In the genomic region with DNA sequence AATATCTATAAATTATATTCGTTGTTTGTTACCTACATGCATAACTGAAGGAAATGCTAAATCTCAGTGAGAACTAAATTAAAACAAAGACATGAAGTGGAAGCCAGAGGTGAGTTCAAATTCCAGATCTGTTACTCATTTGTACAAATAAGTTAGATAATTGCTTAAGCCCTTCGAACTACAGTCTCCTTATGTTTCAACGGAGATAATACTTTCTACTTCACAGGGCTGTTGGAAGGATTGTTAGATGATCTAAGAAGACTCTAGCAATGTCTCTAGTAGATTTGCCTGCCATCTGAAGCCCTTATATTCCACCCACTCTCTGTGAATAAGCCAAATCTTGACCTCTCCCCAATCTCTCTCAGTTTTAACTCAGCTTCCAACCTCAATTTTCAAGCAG, we compare ENCODE assay signal across 31 cellular contexts.
DNase-seq lines count a peak whose midpoint lies in the region; ATAC-seq, FAIRE-seq and TF ChIP-seq lines count a peak whose summit lies in the region.
"Had no signal": no experiment of that assay in that cellular context is flagged by ENCODE, and none has a peak within 500 bp of the region (broad histone marks: within the 10 kb centered on the region; RNA-seq: fewer than 3 reads in every experiment).

No MANE protein-coding gene starts in this region.

- in situ Hi-C loops in GM23248 (cut with MboI) (no loop called here), HepG2 (cut with HindIII; ENCODE audit: extremely low pct_ligation_motif_present, low pct_unique_long_range_greater_than_20kb) (no loop called here)

- intact Hi-C loops in HepG2 (cut with micrococcal nuclease; ENCODE audit: unreplicated experiment), result loop anchor here (5.0 kb wide), 1 partner anchor 488 kb away; no protein-coding TSS in a partner anchor

- TF ChIP-seq POLR2A in HepG2 (IDR thresholded peaks at IDR 0.05; ENCODE audit: insufficient read depth in 1 of 2, low read depth in 2 of 2, low read length in 2 of 2) (no peak), GM12892 (IDR thresholded peaks at IDR 0.05; ENCODE audit: low read depth, low read length) (no peak)

- no peak for TF ChIP-seq EP300 in HepG2 (IDR thresholded peaks at IDR 0.05; ENCODE audit: low read depth in 2 of 2, low read length in 2 of 2)
- no peak for TF ChIP-seq EP300 in HepG2 (CRISPR knock-in tag; IDR thresholded peaks at IDR 0.05; ENCODE audit: borderline replicate concordance)

- H3K36me3 Mint-ChIP-seq in type B pancreatic cell, result no peaks in the 10 kb centered on the region
- H3K36me3 Mint-ChIP-seq: activated naive CD8-positive, alpha-beta T cell treated with anti-CD3 and anti-CD28 coated beads, Interleukin-2, amount 10 ng/mL, durations not matched to agents 7 days and 5 days; mesothelial cell of epicardium; stimulated activated effector memory CD8-positive, alpha-beta T cell treated with anti-CD3 and anti-CD28 coated beads, Interleukin-12 subunit alpha, Interleukin-12 subunit beta, amount 100 ng/mL, for 72 hours had no signal

- no peak for TF ChIP-seq CTCF in RWPE2 (IDR thresholded peaks at IDR 0.05; ENCODE audit: poor library complexity, severe bottlenecking)
- no peak for TF ChIP-seq CTCF in epithelial cell of proximal tubule (conservative IDR thresholded peaks at IDR 0.05; ENCODE audit: low read depth, low read length)
- no peak for TF ChIP-seq CTCF in HepG2 (CRISPR knock-in tag; IDR thresholded peaks at IDR 0.05)
- TF ChIP-seq CTCF in type B pancreatic cell (conservative IDR thresholded peaks at IDR 0.05), result no peak

- H3F3A ChIP-seq in GM23248 (ENCODE audit: insufficient read depth), result no peaks in the 10 kb centered on the region

- CTCF ChIA-PET in HepG2 (lab: Yijun Ruan, JAX; ENCODE audit: low intra/inter-chr PET ratio, low total read pairs), result no interaction called here

- POLR2A ChIA-PET in HepG2 (lab: Yijun Ruan, JAX), result no interaction called here

- BruUV-seq in HepG2 (replicated peaks; lab: Mats Ljungman, UMichigan), result no TSS peak

- H3K36me3 ChIP-seq in GM23248 (ENCODE audit: low read depth) (no peaks in the 10 kb centered on the region), RWPE2 (ENCODE audit: low read depth) (no peaks in the 10 kb centered on the region), HepG2 (replicated peaks in 1 of 2; ENCODE audit: control insufficient read depth in 1 of 2, insufficient read depth in 2 of 2, low read length in 2 of 2) (no peaks in the 10 kb centered on the region)
- H3K36me3 ChIP-seq: BLaER1, MG63, neutrophil, sigmoid colon, SJSA1, upper lobe of left lung had no signal

- H4K20me1 ChIP-seq in GM23248 (ENCODE audit: insufficient read depth) (no peaks in the 10 kb centered on the region), HepG2 (ENCODE audit: insufficient read depth, low read length) (no peaks in the 10 kb centered on the region)
- H4K20me1 ChIP-seq: BLaER1 had no signal

- H3K79me2 ChIP-seq in GM23248 (ENCODE audit: insufficient read depth), result no peaks in the 10 kb centered on the region
- H3K79me2 ChIP-seq in HepG2 (ENCODE audit: insufficient read depth, low read length), result no peaks in the 10 kb centered on the region

- H3K9me3 Mint-ChIP-seq in type B pancreatic cell, result no peaks in the 10 kb centered on the region
- H3K9me3 Mint-ChIP-seq: activated naive CD8-positive, alpha-beta T cell treated with anti-CD3 and anti-CD28 coated beads, Interleukin-2, amount 10 ng/mL, durations not matched to agents 7 days and 5 days; activated T-cell treated with anti-CD3 and anti-CD28 coated beads, Interleukin-2, amount 50 U/mL, for 24 hours; stimulated activated effector memory CD8-positive, alpha-beta T cell treated with anti-CD3 and anti-CD28 coated beads, Interleukin-12 subunit alpha, Interleukin-12 subunit beta, amount 100 ng/mL, for 72 hours had no signal

- H2AFZ ChIP-seq in GM23248, result no peak overlapping the region
- H2AFZ ChIP-seq in HepG2 (ENCODE audit: low read length), result no peak overlapping the region

- ATAC-seq in RWPE2 (ENCODE audit: low read depth), result peak; percentile 87
- ATAC-seq in HepG2, result peak; percentile 61; the same call in 2 of the 3 replicates
- ATAC-seq: stimulated activated effector memory CD8-positive, alpha-beta T cell treated with anti-CD3 and anti-CD28 coated beads, Interleukin-12 subunit alpha, Interleukin-12 subunit beta, amount 100 ng/mL, for 72 hours had no signal

- no peak overlapping the region for H3K27ac ChIP-seq in GM23248
- peak overlapping the region; percentile 60 for H3K27ac ChIP-seq in RWPE2 (ENCODE audit: poor library complexity, severe bottlenecking)
- no peak overlapping the region for H3K27ac ChIP-seq in HepG2 (ENCODE audit: extremely low read length, insufficient read depth, low read length)
- H3K27ac ChIP-seq: BLaER1, neutrophil, sigmoid colon, SJSA1, upper lobe of left lung had no signal

- no peak overlapping the region for H3K4me3 ChIP-seq in GM23248
- no peak overlapping the region for H3K4me3 ChIP-seq in RWPE2 (ENCODE audit: severe bottlenecking)
- H3K4me3 ChIP-seq in epithelial cell of proximal tubule (ENCODE audit: low read depth, low read length), result no peak overlapping the region
- H3K4me3 ChIP-seq in HepG2 (replicated peaks in 1 of 3; ENCODE audit: insufficient read depth in 1 of 3, low read depth in 2 of 3, low read length in 3 of 3), result no peak overlapping the region
- H3K4me3 ChIP-seq: BLaER1, MG63, sigmoid colon, SJSA1, upper lobe of left lung had no signal

- FAIRE-seq in HepG2 (lab: Jason Lieb, UNC) (no peak), GM12892 (lab: Jason Lieb, UNC) (no peak)
- FAIRE-seq: astrocyte, endometrium, HTR-8/SVneo had no signal

- H3K27me3 Mint-ChIP-seq in type B pancreatic cell, result no peaks in the 10 kb centered on the region
- H3K27me3 Mint-ChIP-seq: activated naive CD8-positive, alpha-beta T cell treated with anti-CD3 and anti-CD28 coated beads, Interleukin-2, amount 10 ng/mL, durations not matched to agents 7 days and 5 days; naive B cell had no signal

- H3K9me3 ChIP-seq in GM23248 (ENCODE audit: low read depth), result no peaks in the 10 kb centered on the region
- H3K9me3 ChIP-seq in RWPE2 (ENCODE audit: severe bottlenecking), result no peaks in the 10 kb centered on the region
- no peaks in the 10 kb centered on the region for H3K9me3 ChIP-seq in HepG2 (ENCODE audit: low read length)
- H3K9me3 ChIP-seq: BLaER1, MG63, neutrophil, sigmoid colon, SJSA1, upper lobe of left lung had no signal

- no peaks in the 10 kb centered on the region for H3K4me1 ChIP-seq in GM23248 (ENCODE audit: insufficient read depth)
- H3K4me1 ChIP-seq in RWPE2 (ENCODE audit: insufficient read depth, poor library complexity, severe bottlenecking), result peaks cover 11% of the 10 kb centered on the region
- peaks cover 18% of the 10 kb centered on the region; the same call in 1 of the 2 replicates for H3K4me1 ChIP-seq in HepG2 (ENCODE audit: insufficient read depth, low read length)
- H3K4me1 ChIP-seq: BLaER1, sigmoid colon, SJSA1 had no signal

- H3K9me2 ChIP-seq in GM23248 (ENCODE audit: insufficient read depth), result no peaks in the 10 kb centered on the region

- no peak overlapping the region for H3K27ac Mint-ChIP-seq in type B pancreatic cell
- H3K27ac Mint-ChIP-seq: activated naive CD8-positive, alpha-beta T cell treated with anti-CD3 and anti-CD28 coated beads, Interleukin-2, amount 10 ng/mL, durations not matched to agents 7 days and 5 days; activated T-cell treated with anti-CD3 and anti-CD28 coated beads, Interleukin-2, amount 50 U/mL, for 24 hours; mesothelial cell of epicardium; stimulated activated effector memory CD8-positive, alpha-beta T cell treated with anti-CD3 and anti-CD28 coated beads, Interleukin-12 subunit alpha, Interleukin-12 subunit beta, amount 100 ng/mL, for 72 hours had no signal

- 49 to 59% methylated on average over 3 of the region's 3 CpGs for WGBS in GM23248 (ENCODE audit: low coverage in 1 of 2, low lambda C conversion rate in 2 of 2, missing lambda C conversion rate in 2 of 2), 2 experiments
- WGBS in HepG2 (ENCODE audit: low lambda C conversion rate), result 16% methylated on average over 3 of the region's 3 CpGs

- H3K9ac ChIP-seq in GM23248, result no peak overlapping the region
- H3K9ac ChIP-seq in HepG2 (ENCODE audit: insufficient read depth, low read depth, low read length), result no peak overlapping the region
- H3K9ac ChIP-seq: BLaER1 had no signal

- H3K4me3 Mint-ChIP-seq in type B pancreatic cell, result no peak overlapping the region
- H3K4me3 Mint-ChIP-seq: activated naive CD8-positive, alpha-beta T cell treated with anti-CD3 and anti-CD28 coated beads, Interleukin-2, amount 10 ng/mL, durations not matched to agents 7 days and 5 days; activated T-cell treated with anti-CD3 and anti-CD28 coated beads, Interleukin-2, amount 50 U/mL, for 24 hours; mesothelial cell of epicardium; naive B cell; stimulated activated effector memory CD8-positive, alpha-beta T cell treated with anti-CD3 and anti-CD28 coated beads, Interleukin-12 subunit alpha, Interleukin-12 subunit beta, amount 100 ng/mL, for 72 hours had no signal

- H3K4me2 ChIP-seq in GM23248 (ENCODE audit: unreplicated experiment) (no peak overlapping the region), HepG2 (ENCODE audit: low read depth, low read length) (0 out of 2 replicates have a peak overlapping the region, but pooled peaks have one; percentile 7)
- H3K4me2 ChIP-seq: BLaER1 had no signal

- DNase-seq in GM23248 (peak; percentile 22), RWPE2 (ENCODE audit: low spot score) (no peak), epithelial cell of proximal tubule (ENCODE audit: low read depth) (peak; percentile 23), HepG2 (ENCODE audit: low spot score) (peak; percentile 47), GM12892 (ENCODE audit: insufficient read length) (no peak), type B pancreatic cell (ENCODE audit: extremely low spot score, unreplicated experiment) (no peak), kidney glomerular epithelial cell (lab: John Stamatoyannopoulos, UW) (no peak)
- no peak for DNase-seq in activated T-cell treated with anti-CD3 and anti-CD28 coated beads, Interleukin-2, amount 50 U/mL, for 48 hours
- DNase-seq: activated CD4-positive, alpha-beta T cell treated with anti-CD3 and anti-CD28 coated beads for 48 hours; activated gamma-delta T cell treated with Interleukin-2 at 50 U/mL for 16 hours; activated naive CD8-positive, alpha-beta T cell treated with anti-CD3 and anti-CD28 coated beads, Interleukin-2, amount 10 ng/mL, durations not matched to agents 7 days and 5 days; activated T-cell treated with anti-CD3 and anti-CD28 coated beads, Interleukin-2, amount 50 U/mL, for 24 hours; cortex of kidney; DMS153; hypothalamus; MG63; naive B cell; NCI-H2029; sigmoid colon; stimulated activated CD4-positive, alpha-beta T cell treated with anti-CD3 and anti-CD28 coated beads, Interleukin-15, amount 100 ng/mL, for 24 hours; stimulated activated CD4-positive, alpha-beta T cell treated with anti-CD3 and anti-CD28 coated beads, Interleukin-4, amount 100 ng/mL, for 4 hours; T1000; upper lobe of left lung had no signal

- H3K4me1 Mint-ChIP-seq in type B pancreatic cell (ENCODE audit: unreplicated experiment), result no peaks in the 10 kb centered on the region
- H3K4me1 Mint-ChIP-seq: activated naive CD8-positive, alpha-beta T cell treated with anti-CD3 and anti-CD28 coated beads, Interleukin-2, amount 10 ng/mL, durations not matched to agents 7 days and 5 days; stimulated activated effector memory CD8-positive, alpha-beta T cell treated with anti-CD3 and anti-CD28 coated beads, Interleukin-12 subunit alpha, Interleukin-12 subunit beta, amount 100 ng/mL, for 72 hours had no signal

- no peak for TF ChIP-seq RAD21 in HepG2 (CRISPR knock-in tag; IDR thresholded peaks at IDR 0.05)

- H3K27me3 ChIP-seq in GM23248 (replicated peaks; ENCODE audit: insufficient read depth) (no peaks in the 10 kb centered on the region), RWPE2 (ENCODE audit: insufficient read depth, poor library complexity, severe bottlenecking) (no peaks in the 10 kb centered on the region), HepG2 (ENCODE audit: control insufficient read depth in 1 of 2, insufficient read depth in 2 of 2, low read length in 2 of 2) (no peaks in the 10 kb centered on the region)
- H3K27me3 ChIP-seq: BLaER1, neutrophil, sigmoid colon, upper lobe of left lung had no signal

Comparison
In these comparisons a context has a peak if more than half of its experiments do, and no peak if none do; other contexts are left out.
1. DNase-seq: peak in GM23248 (single experiment), epithelial cell of proximal tubule (single experiment) and HepG2 (single experiment); none in RWPE2 (single experiment), GM12892 (single experiment), type B pancreatic cell (single experiment), kidney glomerular epithelial cell (single experiment) and activated T-cell treated with anti-CD3 and anti-CD28 coated beads, Interleukin-2, amount 50 U/mL, for 48 hours (0 of 2).